Comparison of ENCODE assay signal across 15 cellular contexts in genomic region chr11:124919836-124920755, GRCh38. TPM values are rescaled to one million over a fixed set of nuclear protein-coding genes. Genes with fewer than 3 reads are reported as not detected.
A peak's percentile ranks its signal among the peaks of the same experiment; 100 is the strongest.
DNase-seq lines count a peak whose midpoint lies in the region; ATAC-seq and TF ChIP-seq lines count a peak whose summit lies in the region.
"Had no signal": no experiment of that assay in that cellular context is flagged by ENCODE, and none has a peak within 500 bp of the region (broad histone marks: within the 10 kb centered on the region; RNA-seq: fewer than 3 reads in every experiment).

No MANE protein-coding gene starts in this region.

- intact Hi-C loops in tibial artery (cut with DNase I; ENCODE audit: low total_unique reads): no loop called here

- H3K9ac ChIP-seq in HUES48 (ENCODE audit: low read depth, low read length) (no peak overlapping the region), endodermal cell (ENCODE audit: extremely low read depth, low read length, poor library complexity, severe bottlenecking) (no peak overlapping the region)

- H3K36me3 Mint-ChIP-seq in endodermal cell (ENCODE audit: low read depth): no peaks in the 10 kb centered on the region
- H3K36me3 Mint-ChIP-seq in neural crest cell (ENCODE audit: low read depth): peaks cover 2% of the 10 kb centered on the region

- peak overlapping the region; percentile 49 for H3K4me3 Mint-ChIP-seq in endodermal cell
- H3K4me3 Mint-ChIP-seq in neural crest cell: peak overlapping the region; percentile 85

- H3K4me1 ChIP-seq in HUES48 (ENCODE audit: control insufficient read depth, insufficient read depth, low read length) (0 out of 2 replicates have a peak, but pooled peaks cover 5% of the 10 kb centered on the region), endodermal cell (ENCODE audit: control insufficient read depth, insufficient read depth, low read length) (no peaks in the 10 kb centered on the region), tibial artery (peaks cover 0 to 11% (median 7%) of the 10 kb centered on the region in 4 donors)

- H3K4me3 ChIP-seq in AG04450 (ENCODE audit: low read depth, low read length): no peak overlapping the region
- H3K4me3 ChIP-seq in HUES48 (ENCODE audit: low read depth, low read length): peak overlapping the region; percentile 55
- peak overlapping the region; percentile 71 for H3K4me3 ChIP-seq in endodermal cell (ENCODE audit: low read length)
- H3K4me3 ChIP-seq in tibial artery: peak overlapping the region in 1 of 2 donors; percentile 56

- no peak for ATAC-seq in GM18505 (IDR thresholded peaks at IDR 0.05; ENCODE audit: unreplicated experiment)

- no peak for TF ChIP-seq CTCF in AG04450 (IDR thresholded peaks at IDR 0.05; ENCODE audit: low read depth, low read length)
- TF ChIP-seq CTCF in endodermal cell (conservative IDR thresholded peaks at IDR 0.05): no peak
- no peak for TF ChIP-seq CTCF in neural crest cell (conservative IDR thresholded peaks at IDR 0.05)
- TF ChIP-seq CTCF in tibial artery (IDR thresholded peaks at IDR 0.05): no peak

- H3K9me3 ChIP-seq in AG04450 (ENCODE audit: control insufficient read depth, insufficient read depth, low read length) (peaks cover 4% of the 10 kb centered on the region; the same call in 1 of the 2 replicates), HUES48 (ENCODE audit: control insufficient read depth, insufficient read depth, low read length) (no peaks in the 10 kb centered on the region), endodermal cell (ENCODE audit: control insufficient read depth, low read length) (no peaks in the 10 kb centered on the region), tibial artery (no peaks in the 10 kb centered on the region)
- H3K9me3 ChIP-seq: esophagus squamous epithelium had no signal

- peaks cover 91% of the 10 kb centered on the region for H3K27me3 Mint-ChIP-seq in endodermal cell (ENCODE audit: insufficient read depth)
- peaks cover 21% of the 10 kb centered on the region for H3K27me3 Mint-ChIP-seq in neural crest cell (ENCODE audit: low read depth)

- 87 to 95% methylated on average over 4 to 8 of the region's 8 CpGs for WGBS in endodermal cell (ENCODE audit: insufficient coverage in 1 of 2, insufficient read length in 1 of 2), 2 experiments

- CTCF ChIA-PET in AG04450 (lab: Charles Lee): interaction anchor here (0.6 to 2.7 kb wide), 4 partner anchors 26 to 513 kb away, joined by 3 to 16 read pairs (median 4); no protein-coding TSS in a partner anchor

- no peaks in the 10 kb centered on the region for H3K36me3 ChIP-seq in HUES48 (ENCODE audit: control insufficient read depth, insufficient read depth, low read length)
- H3K36me3 ChIP-seq in endodermal cell (ENCODE audit: control insufficient read depth, insufficient read depth, low read length): no peaks in the 10 kb centered on the region
- H3K36me3 ChIP-seq in tibial artery: no peaks in the 10 kb centered on the region
- H3K36me3 ChIP-seq: esophagus squamous epithelium had no signal

- H3K27me3 ChIP-seq in AG04450 (ENCODE audit: control insufficient read depth, insufficient read depth, low read length) (no peaks in the 10 kb centered on the region), HUES48 (ENCODE audit: control insufficient read depth, insufficient read depth, low read length) (peaks cover 74% of the 10 kb centered on the region), endodermal cell (ENCODE audit: control insufficient read depth, insufficient read depth, low read length, poor library complexity, severe bottlenecking) (peaks cover 52% of the 10 kb centered on the region), tibial artery (peaks cover 0 to 25% of the 10 kb centered on the region in 2 donors)

- H3K27ac ChIP-seq in AG04450 (ENCODE audit: low read depth, low read length) (peak overlapping the region; percentile 39), HUES48 (ENCODE audit: low read depth, low read length) (no peak overlapping the region), endodermal cell (ENCODE audit: low read depth, low read length) (no peak overlapping the region), tibial artery (no peak overlapping the region)
- H3K27ac ChIP-seq: VCaP had no signal

- POLR2A ChIA-PET in AG04450 (lab: Yijun Ruan, JAX): interaction anchor here (1.3 to 1.9 kb wide), 4 partner anchors 15 to 44 kb away, joined by 3 to 14 read pairs (median 6); partner anchors contain the start of gene CCDC15

- no peak for TF ChIP-seq POLR2A in GM18505 (IDR thresholded peaks at IDR 0.05; ENCODE audit: borderline replicate concordance, extremely low read depth, insufficient read depth, insufficient read length)

- no peaks in the 10 kb centered on the region for H3K9me3 Mint-ChIP-seq in endodermal cell
- no peaks in the 10 kb centered on the region for H3K9me3 Mint-ChIP-seq in neural crest cell

- H3K27ac Mint-ChIP-seq in endodermal cell (no peak overlapping the region), neural crest cell (ENCODE audit: unreplicated experiment) (peak overlapping the region; percentile 39)
- H3K27ac Mint-ChIP-seq: memory B cell had no signal

- H3K4me1 Mint-ChIP-seq in endodermal cell (no peaks in the 10 kb centered on the region), neural crest cell (peaks cover 4% of the 10 kb centered on the region)
- H3K4me1 Mint-ChIP-seq: memory B cell had no signal

- no peak for DNase-seq in AG04450 (ENCODE audit: low read depth, low spot score)
- DNase-seq in endodermal cell: no peak
- no peak for DNase-seq in neural crest cell (ENCODE audit: low read depth, low spot score)
- DNase-seq in AML-193 (lab: John Stamatoyannopoulos, UW): no peak
- no peak for DNase-seq in cortex of kidney (lab: John Stamatoyannopoulos, UW)
- no peak for DNase-seq in tibial artery
- DNase-seq: esophagus squamous epithelium, HCEC 1CT, NCI-H1105, PC-3 had no signal

RNA-seq across cellular contexts. Expression of gene HEPN1, which starts 1.0 kb away (rescaled TPM):
- polyA plus RNA-seq in AG04450 (2011; rRNA removed): 0.06 TPM in 1 of 2 replicates, not detected in the other
- 0.23 and 0.52 TPM in 2 replicates for polyA minus RNA-seq in AG04450 (2011; rRNA and poly(A)+ RNA removed)
- total RNA-seq in endodermal cell: not detected
- polyA plus RNA-seq in endodermal cell (2013, experiment 1 of 2): not detected
- polyA plus RNA-seq in endodermal cell (2013, experiment 2 of 2): not detected
- total RNA-seq in neural crest cell: not detected in 2 replicates
- total RNA-seq: esophagus squamous epithelium, PC-3, urinary bladder had no signal
- polyA plus RNA-seq: urinary bladder had no signal

RNA-seq across cellular contexts. Expression of gene HEPACAM, which starts 15.8 kb away (rescaled TPM):
- 0.05 and 0.10 TPM in 2 replicates for polyA plus RNA-seq in AG04450 (2011; rRNA removed)
- polyA minus RNA-seq in AG04450 (2011; rRNA and poly(A)+ RNA removed): 0.65 and 1.1 TPM in 2 replicates
- total RNA-seq in endodermal cell: not detected
- polyA plus RNA-seq in endodermal cell (2013, experiment 1 of 2): not detected
- polyA plus RNA-seq in endodermal cell (2013, experiment 2 of 2): not detected
- 0.11 TPM in 1 of 2 replicates, not detected in the other for total RNA-seq in neural crest cell
- total RNA-seq: esophagus squamous epithelium, urinary bladder had no signal

RNA-seq across cellular contexts. Expression of gene ROBO4, which starts 22.4 kb away (rescaled TPM):
- 0.30 and 0.40 TPM in 2 replicates for polyA plus RNA-seq in AG04450 (2011; rRNA removed)
- polyA minus RNA-seq in AG04450 (2011; rRNA and poly(A)+ RNA removed): 0.78 and 0.92 TPM in 2 replicates
- total RNA-seq in endodermal cell (under 1 TPM in 1 of 2 donors, not detected in 1; 0.59 TPM), neural crest cell (0.05 and 0.07 TPM in 2 replicates)
- 0.04 TPM for polyA plus RNA-seq in endodermal cell (2013, experiment 1 of 2)
- polyA plus RNA-seq in endodermal cell (2013, experiment 2 of 2): not detected

RNA-seq across cellular contexts. Expression of gene CCDC15, which starts 33.9 kb away (rescaled TPM):
- polyA plus RNA-seq in AG04450 (2011; rRNA removed): 0.73 and 1.1 TPM in 2 replicates
- 0.60 and 1.5 TPM in 2 replicates for polyA minus RNA-seq in AG04450 (2011; rRNA and poly(A)+ RNA removed)
- 1 to 10 TPM; 3.3 TPM for total RNA-seq in endodermal cell
- 5.3 TPM for polyA plus RNA-seq in endodermal cell (2013, experiment 1 of 2)
- polyA plus RNA-seq in endodermal cell (2013, experiment 2 of 2): 5.1 TPM
- 6.1 and 7.1 TPM in 2 replicates for total RNA-seq in neural crest cell

RNA-seq across cellular contexts. Expression of gene ROBO3, which starts 54.9 kb away (rescaled TPM):
- 28.9 and 38.7 TPM in 2 replicates for polyA plus RNA-seq in AG04450 (2011; rRNA removed)
- polyA minus RNA-seq in AG04450 (2011; rRNA and poly(A)+ RNA removed): 14.9 and 22.3 TPM in 2 replicates
- total RNA-seq in endodermal cell (10 to 100 TPM; 15.3 to 16.2 TPM), neural crest cell (17.8 and 19.7 TPM in 2 replicates)
- polyA plus RNA-seq in endodermal cell (2013, experiment 1 of 2): 115 TPM
- polyA plus RNA-seq in endodermal cell (2013, experiment 2 of 2): 77.1 TPM
